In the genomic region with DNA sequence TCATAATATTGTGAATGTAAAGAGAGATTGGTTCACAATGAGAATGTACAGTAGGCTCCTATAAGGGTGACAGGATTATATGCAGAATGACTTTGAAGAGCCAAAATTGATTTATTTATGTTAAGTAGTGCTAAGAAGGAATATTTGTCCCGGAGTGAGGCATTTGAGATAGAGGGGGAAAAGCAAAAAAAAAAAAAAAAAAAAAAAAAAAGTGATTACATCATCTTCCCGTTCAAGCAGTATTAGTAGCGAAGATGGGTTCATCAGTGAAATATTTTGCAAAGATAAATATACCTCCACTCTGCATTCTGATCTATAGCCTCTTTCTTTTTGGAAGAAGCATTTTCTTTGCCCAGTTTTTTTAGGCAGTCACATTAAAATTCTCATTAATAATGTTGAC, we compare ENCODE assay signal across 1 cellular context.
TF ChIP-seq lines count a peak whose summit lies in the region.

No MANE protein-coding gene starts in this region.

TF ChIP-seq in WTC11, 78 proteins besides CTCF, POLR2A, EP300 and RAD21 (continued from another document):
- TF ChIP-seq, protein P1, sequence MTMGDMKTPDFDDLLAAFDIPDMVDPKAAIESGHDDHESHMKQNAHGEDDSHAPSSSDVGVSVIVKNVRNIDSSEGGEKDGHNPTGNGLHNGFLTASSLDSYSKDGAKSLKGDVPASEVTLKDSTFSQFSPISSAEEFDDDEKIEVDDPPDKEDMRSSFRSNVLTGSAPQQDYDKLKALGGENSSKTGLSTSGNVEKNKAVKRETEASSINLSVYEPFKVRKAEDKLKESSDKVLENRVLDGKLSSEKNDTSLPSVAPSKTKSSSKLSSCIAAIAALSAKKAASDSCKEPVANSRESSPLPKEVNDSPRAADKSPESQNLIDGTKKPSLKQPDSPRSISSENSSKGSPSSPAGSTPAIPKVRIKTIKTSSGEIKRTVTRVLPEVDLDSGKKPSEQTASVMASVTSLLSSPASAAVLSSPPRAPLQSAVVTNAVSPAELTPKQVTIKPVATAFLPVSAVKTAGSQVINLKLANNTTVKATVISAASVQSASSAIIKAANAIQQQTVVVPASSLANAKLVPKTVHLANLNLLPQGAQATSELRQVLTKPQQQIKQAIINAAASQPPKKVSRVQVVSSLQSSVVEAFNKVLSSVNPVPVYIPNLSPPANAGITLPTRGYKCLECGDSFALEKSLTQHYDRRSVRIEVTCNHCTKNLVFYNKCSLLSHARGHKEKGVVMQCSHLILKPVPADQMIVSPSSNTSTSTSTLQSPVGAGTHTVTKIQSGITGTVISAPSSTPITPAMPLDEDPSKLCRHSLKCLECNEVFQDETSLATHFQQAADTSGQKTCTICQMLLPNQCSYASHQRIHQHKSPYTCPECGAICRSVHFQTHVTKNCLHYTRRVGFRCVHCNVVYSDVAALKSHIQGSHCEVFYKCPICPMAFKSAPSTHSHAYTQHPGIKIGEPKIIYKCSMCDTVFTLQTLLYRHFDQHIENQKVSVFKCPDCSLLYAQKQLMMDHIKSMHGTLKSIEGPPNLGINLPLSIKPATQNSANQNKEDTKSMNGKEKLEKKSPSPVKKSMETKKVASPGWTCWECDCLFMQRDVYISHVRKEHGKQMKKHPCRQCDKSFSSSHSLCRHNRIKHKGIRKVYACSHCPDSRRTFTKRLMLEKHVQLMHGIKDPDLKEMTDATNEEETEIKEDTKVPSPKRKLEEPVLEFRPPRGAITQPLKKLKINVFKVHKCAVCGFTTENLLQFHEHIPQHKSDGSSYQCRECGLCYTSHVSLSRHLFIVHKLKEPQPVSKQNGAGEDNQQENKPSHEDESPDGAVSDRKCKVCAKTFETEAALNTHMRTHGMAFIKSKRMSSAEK (CRISPR knock-in tag; IDR thresholded peaks at IDR 0.05; ENCODE audit: borderline replicate concordance) = no peak
